Comparison of ENCODE assay signal across 12 cellular contexts in the genomic region with DNA sequence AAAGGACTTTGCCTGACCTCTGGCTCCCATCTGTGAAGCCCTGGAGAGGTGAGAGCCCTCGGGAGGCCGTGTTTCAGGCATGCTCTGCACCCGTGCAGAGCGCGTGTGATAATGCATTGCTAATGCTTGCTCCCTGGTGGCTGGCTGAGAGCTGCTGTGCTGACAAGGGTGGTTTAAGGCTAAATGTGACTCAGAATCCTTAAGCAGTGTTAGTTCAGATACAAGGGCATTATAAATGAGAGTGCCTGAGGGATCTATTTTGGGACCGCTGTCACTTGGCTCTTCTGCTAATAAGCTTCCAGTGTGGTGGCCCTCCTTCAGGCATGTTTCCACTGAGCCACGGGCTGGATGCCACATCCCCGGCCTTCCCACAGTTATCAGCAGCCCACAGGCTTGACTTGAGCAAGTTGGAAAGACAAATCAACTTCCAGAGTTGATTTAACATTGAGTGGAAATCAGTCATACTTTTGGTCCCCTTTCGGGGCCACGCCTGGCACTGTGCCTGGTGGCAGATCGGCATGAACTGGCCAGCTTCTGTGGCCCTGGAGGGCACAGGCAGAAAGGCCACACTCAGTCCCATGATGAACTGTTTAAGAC. TPM values are rescaled to one million over a fixed set of nuclear protein-coding genes. Genes with fewer than 3 reads are reported as not detected.
DNase-seq lines count a peak whose midpoint lies in the region; ATAC-seq, FAIRE-seq and TF ChIP-seq lines count a peak whose summit lies in the region.
"Had no signal": no experiment of that assay in that cellular context is flagged by ENCODE, and none has a peak within 500 bp of the region (broad histone marks: within the 10 kb centered on the region; RNA-seq: fewer than 3 reads in every experiment).

No MANE protein-coding gene starts in this region.

- BruUV-seq in HepG2 (replicated peaks; lab: Mats Ljungman, UMichigan) = no TSS peak

- H2AFZ ChIP-seq in HepG2 (ENCODE audit: low read length) = no peak overlapping the region

- TF ChIP-seq EP300 in HepG2 (IDR thresholded peaks at IDR 0.05; ENCODE audit: low read depth in 2 of 2, low read length in 2 of 2) = no peak
- no peak for TF ChIP-seq EP300 in HepG2 (CRISPR knock-in tag; IDR thresholded peaks at IDR 0.05; ENCODE audit: borderline replicate concordance)

- H3K4me1 ChIP-seq in HepG2 (ENCODE audit: insufficient read depth, low read length) (peaks cover 13% of the 10 kb centered on the region), right lobe of liver (no peaks in the 10 kb centered on the region), kidney (ENCODE audit: control insufficient read depth in 1 of 2, insufficient read depth in 1 of 2, low read depth in 1 of 2, low read length in 2 of 2) (no peaks in the 10 kb centered on the region), tibial artery (peaks cover 0 to 25% (median 7%) of the 10 kb centered on the region in 4 donors)
- H3K4me1 ChIP-seq: HAP-1 had no signal

- DNase-seq in HepG2 (ENCODE audit: low spot score) = no peak
- no peak for DNase-seq in right lobe of liver
- peak; percentile 66 for DNase-seq in cerebellar cortex (ENCODE audit: low spot score)
- no peak for DNase-seq in kidney
- peak in 1 of 2 donors; percentile 80 for DNase-seq in tibial artery
- DNase-seq in LoVo (ENCODE audit: low spot score) = no peak
- no peak for DNase-seq in HK-2 (ENCODE audit: unreplicated experiment)
- DNase-seq: anterior cingulate cortex, small intestine had no signal

- H3K9ac ChIP-seq in HepG2 (ENCODE audit: insufficient read depth, low read depth, low read length) (no peak overlapping the region), kidney (ENCODE audit: low read length in 2 of 2) (no peak overlapping the region)

- no peaks in the 10 kb centered on the region for H4K20me1 ChIP-seq in HepG2 (ENCODE audit: insufficient read depth, low read length)

- H3K79me2 ChIP-seq in HepG2 (ENCODE audit: insufficient read depth, low read length) = no peaks in the 10 kb centered on the region

- H3K36me3 ChIP-seq in HepG2 (replicated peaks in 1 of 2; ENCODE audit: control insufficient read depth in 1 of 2, insufficient read depth in 2 of 2, low read length in 2 of 2) (no peaks in the 10 kb centered on the region), right lobe of liver (no peaks in the 10 kb centered on the region), kidney (ENCODE audit: control insufficient read depth in 1 of 2, insufficient read depth in 2 of 2, low read length in 2 of 2) (no peaks in the 10 kb centered on the region), tibial artery (no peaks in the 10 kb centered on the region)
- H3K36me3 ChIP-seq: HAP-1 had no signal

- CTCF ChIA-PET in HepG2 (lab: Yijun Ruan, JAX; ENCODE audit: low intra/inter-chr PET ratio, low total read pairs) = no interaction called here

- peak; percentile 38; the same call in 1 of the 3 replicates for ATAC-seq in HepG2
- no peak for ATAC-seq in right lobe of liver
- ATAC-seq in HG03432 (IDR thresholded peaks at IDR 0.05; ENCODE audit: unreplicated experiment) = no peak

- no peak for TF ChIP-seq CTCF in HepG2 (CRISPR knock-in tag; IDR thresholded peaks at IDR 0.05)
- TF ChIP-seq CTCF in right lobe of liver (IDR thresholded peaks at IDR 0.05) = no peak
- TF ChIP-seq CTCF in kidney (IDR thresholded peaks at IDR 0.05; ENCODE audit: borderline replicate concordance, extremely low read depth, insufficient read depth) = peak; percentile 8
- peak in 1 of 2 experiments; percentile 9 for TF ChIP-seq CTCF in tibial artery (IDR thresholded peaks at IDR 0.05)

- H3K4me2 ChIP-seq in HepG2 (ENCODE audit: low read depth, low read length) = no peak overlapping the region

- 41% methylated on average over 8 of the region's 11 CpGs for WGBS in HepG2 (ENCODE audit: low lambda C conversion rate)
- WGBS in right lobe of liver (ENCODE audit: insufficient coverage, low coverage, low lambda C conversion rate, missing lambda C conversion rate) = 50% methylated on average over 6 of the region's 11 CpGs

- no peaks in the 10 kb centered on the region for H3K9me3 ChIP-seq in HepG2 (ENCODE audit: low read length)
- no peaks in the 10 kb centered on the region for H3K9me3 ChIP-seq in right lobe of liver
- no peaks in the 10 kb centered on the region for H3K9me3 ChIP-seq in kidney (ENCODE audit: control insufficient read depth in 1 of 2, low read length in 2 of 2)
- H3K9me3 ChIP-seq in tibial artery = no peaks in the 10 kb centered on the region
- H3K9me3 ChIP-seq: HAP-1 had no signal

- no peak overlapping the region for H3K27ac ChIP-seq in HepG2 (ENCODE audit: extremely low read length, insufficient read depth, low read length)
- no peak overlapping the region for H3K27ac ChIP-seq in right lobe of liver
- H3K27ac ChIP-seq in kidney (ENCODE audit: low read depth in 2 of 2, low read length in 2 of 2) = no peak overlapping the region
- H3K27ac ChIP-seq in tibial artery = peak overlapping the region; percentile 48 to 55

- no peak for TF ChIP-seq RAD21 in HepG2 (CRISPR knock-in tag; IDR thresholded peaks at IDR 0.05)

- FAIRE-seq in HepG2 (lab: Jason Lieb, UNC) (no peak), kidney (lab: Jason Lieb, UNC) (no peak)
- FAIRE-seq: small intestine had no signal

- in situ Hi-C loops in HepG2 (cut with HindIII; ENCODE audit: extremely low pct_ligation_motif_present, low pct_unique_long_range_greater_than_20kb) = no loop called here

- POLR2A ChIA-PET in HepG2 (lab: Yijun Ruan, JAX) = no interaction called here

- H3K27me3 ChIP-seq in HepG2 (ENCODE audit: control insufficient read depth in 1 of 2, insufficient read depth in 2 of 2, low read length in 2 of 2) (no peaks in the 10 kb centered on the region), right lobe of liver (no peaks in the 10 kb centered on the region), tibial artery (no peaks in the 10 kb centered on the region)

- H3K4me3 ChIP-seq in HepG2 (replicated peaks in 1 of 3; ENCODE audit: insufficient read depth in 1 of 3, low read depth in 2 of 3, low read length in 3 of 3) (no peak overlapping the region), right lobe of liver (no peak overlapping the region), kidney (ENCODE audit: low read length in 2 of 2) (no peak overlapping the region), tibial artery (no peak overlapping the region)
- H3K4me3 ChIP-seq: HAP-1, lung had no signal

- intact Hi-C loops in HepG2 (cut with micrococcal nuclease; ENCODE audit: unreplicated experiment) = no loop called here
- intact Hi-C loops in right lobe of liver (cut with DNase I) = no loop called here
- intact Hi-C loops in kidney (cut with DNase I) = no loop called here
- intact Hi-C loops in tibial artery (cut with DNase I; ENCODE audit: low total_unique reads) = no loop called here

- TF ChIP-seq POLR2A in HepG2 (IDR thresholded peaks at IDR 0.05; ENCODE audit: insufficient read depth in 1 of 2, low read depth in 2 of 2, low read length in 2 of 2) (no peak), right lobe of liver (IDR thresholded peaks at IDR 0.05) (no peak)

TF ChIP-seq in HepG2, 621 proteins besides CTCF, POLR2A, EP300 and RAD21 (continues in another document):
- TF ChIP-seq ZNF530 (CRISPR knock-in tag; IDR thresholded peaks at IDR 0.05; ENCODE audit: low read depth) = no peak
- TF ChIP-seq ZC3H13 (CRISPR knock-in tag; IDR thresholded peaks at IDR 0.05) = no peak

RNA-seq across cellular contexts. Expression of gene ALOX5AP, which starts 17.0 kb away (rescaled TPM):
- 0.70 and 0.97 TPM in 2 replicates for total RNA-seq in HepG2 (2016; rRNA removed; fragmentation: Illumina TruSeq; extraction: Trizol)
- 1.1 and 2.0 TPM in 2 replicates for total RNA-seq in HepG2 (2016; cell fraction: cytosol; rRNA removed; fragmentation: Illumina TruSeq; extraction: Trizol; ENCODE audit: low read depth)
- 0.37 and 1.2 TPM in 2 replicates for total RNA-seq in HepG2 (2016; cell fraction: insoluble cytoplasmic fraction; rRNA removed; fragmentation: Illumina TruSeq; extraction: Trizol)
- 0.80 and 2.1 TPM in 2 replicates for total RNA-seq in HepG2 (2016; cell fraction: membrane; rRNA removed; fragmentation: Illumina TruSeq; extraction: Trizol)
- not detected in 2 replicates for total RNA-seq in HepG2 (2016; cell fraction: nucleus; rRNA removed; fragmentation: Illumina TruSeq; extraction: Trizol)
- polyA plus RNA-seq in HepG2 (2011; rRNA removed) = 0.50 and 1.2 TPM in 2 replicates
- 0.30 and 0.59 TPM in 2 replicates for polyA plus RNA-seq in HepG2 (2011; cell fraction: cytosol; rRNA removed)
- 0.21 and 0.27 TPM in 2 replicates for polyA plus RNA-seq in HepG2 (2011; cell fraction: nucleus; rRNA removed)
- polyA plus RNA-seq in HepG2 (2012) = 2.3 TPM in 1 of 2 replicates, not detected in the other
- 1.2 and 1.8 TPM in 2 replicates for polyA plus RNA-seq in HepG2 (2016; cell fraction: cytosol; fragmentation: Illumina TruSeq; extraction: Trizol; ENCODE audit: low read depth)
- polyA plus RNA-seq in HepG2 (2016; cell fraction: insoluble cytoplasmic fraction; fragmentation: Illumina TruSeq; extraction: Trizol; ENCODE audit: low read depth) = 1.7 and 1.9 TPM in 2 replicates
- 2.2 and 2.3 TPM in 2 replicates for polyA plus RNA-seq in HepG2 (2016; cell fraction: membrane; fragmentation: Illumina TruSeq; extraction: Trizol; ENCODE audit: low read depth)
- polyA plus RNA-seq in HepG2 (2016; cell fraction: nucleus; fragmentation: Illumina TruSeq; extraction: Trizol; ENCODE audit: insufficient read depth, low read depth) = 0.77 TPM in 1 of 2 replicates, not detected in the other
- polyA minus RNA-seq in HepG2 (2011; rRNA and poly(A)+ RNA removed; ENCODE audit: low replicate concordance) = 0.56 and 0.91 TPM in 2 replicates
- not detected in 2 replicates for polyA minus RNA-seq in HepG2 (2011; cell fraction: cytosol; rRNA and poly(A)+ RNA removed)
- not detected in 2 replicates for polyA minus RNA-seq in HepG2 (2011; cell fraction: nucleus; rRNA and poly(A)+ RNA removed)
- total RNA-seq in right lobe of liver = 1 to 10 TPM in 5 of 6 experiments, under 1 TPM in 1; 0.53 to 6.7 (median 3.7) TPM
- 25.0 TPM for total RNA-seq in kidney
- 15.4 TPM for polyA plus RNA-seq in kidney (ENCODE audit: insufficient read depth, low read depth, low replicate concordance)

Comparison
In these comparisons a context has a peak if more than half of its experiments do, and no peak if none do; other contexts are left out.
1. H3K27ac ChIP-seq: peak in tibial artery (2 of 2); none in HepG2 (single experiment), right lobe of liver (0 of 3) and kidney (0 of 2).